In the genomic region with DNA sequence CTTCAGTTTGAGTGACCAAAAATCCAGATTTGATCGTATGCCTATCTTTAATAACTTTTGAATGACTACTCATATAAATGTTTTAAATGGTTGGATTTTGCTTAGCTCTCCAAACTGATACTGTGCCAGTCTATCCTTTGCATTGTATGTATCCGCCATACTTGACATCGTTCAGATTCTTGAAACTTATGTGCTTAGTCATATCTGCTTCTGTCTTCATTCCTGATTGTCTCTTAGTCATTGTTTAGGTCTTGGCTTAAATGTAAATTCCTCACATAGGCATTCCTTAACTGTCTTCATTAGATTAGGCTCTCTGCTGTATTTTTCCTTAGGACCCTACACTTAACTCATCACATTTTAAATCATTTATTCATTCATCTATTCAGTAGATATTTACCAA, we compare ENCODE assay signal across 17 cellular contexts.
DNase-seq lines count a peak whose midpoint lies in the region; ATAC-seq, FAIRE-seq and TF ChIP-seq lines count a peak whose summit lies in the region.
"Had no signal": no experiment of that assay in that cellular context is flagged by ENCODE, and none has a peak within 500 bp of the region (broad histone marks: within the 10 kb centered on the region; RNA-seq: fewer than 3 reads in every experiment).

No MANE protein-coding gene starts in this region.

- H3K27me3 ChIP-seq in keratinocyte (ENCODE audit: control insufficient read depth, extremely low read depth, insufficient read depth, low read length), result no peaks in the 10 kb centered on the region
- H3K27me3 ChIP-seq in right cardiac atrium (ENCODE audit: control insufficient read depth, insufficient read depth), result no peaks in the 10 kb centered on the region

- dilution Hi-C loops in keratinocyte (cut with MboI; ENCODE audit: extremely low pct_ligation_motif_present, low sequenced_read_pairs), result no loop called here

- FAIRE-seq in keratinocyte (lab: Jason Lieb, UNC), result peak; percentile 81

- ATAC-seq in right cardiac atrium, result no peak
- no peak for ATAC-seq in GM21786 (IDR thresholded peaks at IDR 0.05; ENCODE audit: unreplicated experiment)
- ATAC-seq: effector memory CD8-positive, alpha-beta T cell; Right ventricle myocardium inferior had no signal

- peak; percentile 94 for DNase-seq in ELR (ENCODE audit: low read depth)
- peak; percentile 48 for DNase-seq in RWPE1 (ENCODE audit: low spot score)
- peak; percentile 87 for DNase-seq in choroid plexus epithelial cell (ENCODE audit: low read depth)
- no peak for DNase-seq in keratinocyte (ENCODE audit: low read depth, low spot score)
- no peak for DNase-seq in stimulated activated CD4-positive, alpha-beta T cell treated with anti-CD3 and anti-CD28 coated beads, Interleukin-2, amount 100 ng/mL, for 24 hours
- DNase-seq in right cardiac atrium, result no peak
- DNase-seq in HuH-7 (ENCODE audit: low spot score), result no peak
- DNase-seq: activated CD4-positive, alpha-beta T cell treated with anti-CD3 and anti-CD28 coated beads for 48 hours; activated naive CD4-positive, alpha-beta T cell treated with anti-CD3 and anti-CD28 coated beads, Interleukin-2, amount 50 U/mL, for 16 hours; caudate nucleus; effector memory CD8-positive, alpha-beta T cell; glutamatergic neuron; NCI-H1105 treated with DMSO at 0.1 percent for 48 hours; NCI-H2171 treated with DMSO at 0.1 percent for 48 hours had no signal

- no peaks in the 10 kb centered on the region for H3K79me2 ChIP-seq in keratinocyte (ENCODE audit: control insufficient read depth, insufficient read depth, low read length)

- no peak overlapping the region for H3K4me2 ChIP-seq in keratinocyte (ENCODE audit: control insufficient read depth, extremely low read depth, insufficient read depth, low read depth, low read length)
- H3K4me2 ChIP-seq: KMS-11 had no signal

- no peak overlapping the region for H2AFZ ChIP-seq in keratinocyte (ENCODE audit: control insufficient read depth, low read length)

- no peaks in the 10 kb centered on the region for H3K36me3 ChIP-seq in keratinocyte (ENCODE audit: control insufficient read depth in 2 of 2, extremely low read depth in 1 of 2, insufficient read depth in 2 of 2, low read length in 2 of 2)

- CTCF ChIA-PET in RWPE1 (lab: Yijun Ruan, JAX), result interaction anchor here (0.5 kb wide), 1 partner anchor 299 kb away, joined by 3 read pairs; no protein-coding TSS in a partner anchor

- no peak for TF ChIP-seq CTCF in RWPE1 (conservative IDR thresholded peaks at IDR 0.05; ENCODE audit: low read depth)
- no peak for TF ChIP-seq CTCF in choroid plexus epithelial cell (conservative IDR thresholded peaks at IDR 0.05; ENCODE audit: low read depth, low read length)
- TF ChIP-seq CTCF in keratinocyte (optimal IDR thresholded peaks at IDR 0.05 in 1 of 3, IDR thresholded peaks at IDR 0.05 in 1 of 3, conservative IDR thresholded peaks at IDR 0.05 in 1 of 3; ENCODE audit: extremely low read depth in 1 of 3, insufficient read depth in 2 of 3, low read length in 3 of 3), result no peak

- no peak overlapping the region for H3K9ac ChIP-seq in keratinocyte (ENCODE audit: control insufficient read depth, extremely low read depth, insufficient read depth, low read length)
- H3K9ac ChIP-seq: KMS-11 had no signal

- POLR2A ChIA-PET in RWPE1 (lab: Yijun Ruan, JAX; ENCODE audit: low non-redundant PET), result no interaction called here

- H4K20me1 ChIP-seq in keratinocyte (ENCODE audit: control insufficient read depth, extremely low read depth, insufficient read depth, low read length), result no peaks in the 10 kb centered on the region

- intact Hi-C loops in right cardiac atrium (cut with DNase I), result no loop called here

- no peak overlapping the region for H3K4me3 ChIP-seq in choroid plexus epithelial cell (ENCODE audit: low read depth, low read length)
- H3K4me3 ChIP-seq in keratinocyte (ENCODE audit: control insufficient read depth in 2 of 3, extremely low read depth in 1 of 3, insufficient read depth in 2 of 3, low read depth in 1 of 3, low read length in 3 of 3), result no peak overlapping the region
- no peak overlapping the region for H3K4me3 ChIP-seq in right cardiac atrium (ENCODE audit: low read length)

- H3K4me1 ChIP-seq in keratinocyte (ENCODE audit: control insufficient read depth, extremely low read depth, insufficient read depth, low read length), result peaks cover 28% of the 10 kb centered on the region
- H3K4me1 ChIP-seq in right cardiac atrium (ENCODE audit: control insufficient read depth, insufficient read depth, low read length), result no peaks in the 10 kb centered on the region

- H3K27ac ChIP-seq in RWPE1 (no peak overlapping the region), keratinocyte (ENCODE audit: control insufficient read depth, insufficient read depth, low read length) (no peak overlapping the region), right cardiac atrium (ENCODE audit: low read length) (no peak overlapping the region)
- H3K27ac ChIP-seq: KMS-11 had no signal

- no peaks in the 10 kb centered on the region for H3K9me1 ChIP-seq in keratinocyte (ENCODE audit: control insufficient read depth, extremely low read depth, insufficient read depth, low read length)

- H3K9me3 ChIP-seq in keratinocyte (ENCODE audit: control insufficient read depth, low read depth, low read length) (no peaks in the 10 kb centered on the region), right cardiac atrium (ENCODE audit: control insufficient read depth, low read length) (no peaks in the 10 kb centered on the region)

- WGBS in right cardiac atrium, result 91% methylated on average over 3 of the region's 3 CpGs

Comparison
In these comparisons a context has a peak if more than half of its experiments do, and no peak if none do; other contexts are left out.
1. DNase-seq: peak in ELR (single experiment), RWPE1 (single experiment) and choroid plexus epithelial cell (single experiment); none in keratinocyte (single experiment), stimulated activated CD4-positive, alpha-beta T cell treated with anti-CD3 and anti-CD28 coated beads, Interleukin-2, amount 100 ng/mL, for 24 hours (0 of 2), right cardiac atrium (0 of 3) and HuH-7 (single experiment).